ENCODE assay signal across 8 cellular contexts in the genomic region with DNA sequence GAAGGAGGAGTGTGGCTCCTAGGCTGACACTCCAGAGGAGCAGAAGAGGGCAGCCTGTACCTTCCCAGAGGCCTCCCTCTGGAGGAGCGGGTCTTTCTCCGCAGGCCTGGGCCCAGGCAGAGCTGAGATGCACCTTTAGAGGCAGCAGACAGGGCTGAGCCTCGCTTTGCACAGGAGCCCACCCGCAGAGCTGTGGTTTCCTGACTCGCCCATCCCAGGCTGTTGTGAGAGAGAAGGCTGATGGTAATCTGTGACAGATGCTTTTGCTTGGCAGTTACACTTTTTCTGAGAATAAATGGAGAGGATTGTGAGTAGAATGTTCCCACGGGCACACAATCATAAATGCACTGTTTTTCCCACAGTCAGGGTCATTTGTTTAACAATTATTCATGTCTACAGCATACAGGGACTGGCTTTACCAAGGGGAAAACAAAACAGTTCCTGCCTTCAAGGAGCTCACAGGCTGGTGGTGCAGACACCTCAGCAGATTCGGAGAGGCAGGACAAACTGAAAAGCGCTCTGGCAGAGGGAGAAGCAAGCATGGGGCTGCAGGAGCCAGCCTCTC. TPM values are rescaled to one million over a fixed set of nuclear protein-coding genes. Genes with fewer than 3 reads are reported as not detected.
A peak's percentile ranks its signal among the peaks of the same experiment; 100 is the strongest.
DNase-seq lines count a peak whose midpoint lies in the region; ATAC-seq and TF ChIP-seq lines count a peak whose summit lies in the region.

No MANE protein-coding gene starts in this region.

- H3K27me3 ChIP-seq in BLaER1 (no peaks in the 10 kb centered on the region), esophagus squamous epithelium (no peaks in the 10 kb centered on the region)

- H3K4me1 ChIP-seq in BLaER1 (peaks cover 91% of the 10 kb centered on the region), esophagus squamous epithelium (peaks cover 6 to 78% (median 8%) of the 10 kb centered on the region in 3 donors)

- peak; percentile 75 for DNase-seq in NCI-H2107 treated with DMSO at 0.1 percent for 48 hours (lab: John Stamatoyannopoulos, UW; ENCODE audit: unreplicated experiment)
- peak; percentile 86 for DNase-seq in activated CD8-positive, alpha-beta memory T cell treated with anti-CD3 and anti-CD28 coated beads, Interleukin-2, amount 50 U/mL, for 48 hours
- DNase-seq in esophagus squamous epithelium (lab: John Stamatoyannopoulos, UW) = no peak
- DNase-seq in stimulated activated CD4-positive, alpha-beta T cell treated with anti-CD3 and anti-CD28 coated beads, Interleukin-2, amount 100 ng/mL, for 4 hours (ENCODE audit: low read depth) = peak; percentile 59
- no peak for DNase-seq in GM19240 (ENCODE audit: insufficient read length, low spot score)
- DNase-seq in NCI-H1417 treated with DMSO at 0.1 percent for 48 hours (lab: John Stamatoyannopoulos, UW) = no peak

- no peak for TF ChIP-seq POLR2A in esophagus squamous epithelium (IDR thresholded peaks at IDR 0.05)

- H3K36me3 ChIP-seq in BLaER1 = peaks cover 25% of the 10 kb centered on the region
- H3K36me3 ChIP-seq in esophagus squamous epithelium = no peaks in the 10 kb centered on the region

- intact Hi-C loops in esophagus squamous epithelium (cut with DNase I) = no loop called here

- TF ChIP-seq CTCF in esophagus squamous epithelium (IDR thresholded peaks at IDR 0.05) = no peak

- H3K4me3 ChIP-seq in BLaER1 (no peak overlapping the region), esophagus squamous epithelium (no peak overlapping the region)

- peaks cover 100% of the 10 kb centered on the region for H4K20me1 ChIP-seq in BLaER1

- WGBS in esophagus squamous epithelium, 2 donors = 48 to 66% methylated on average over 5 to 7 of the region's 8 CpGs

- H3K4me2 ChIP-seq in BLaER1 = peak overlapping the region; percentile 85

- H3K9ac ChIP-seq in BLaER1 = peak overlapping the region; percentile 56; the same call in 1 of the 2 replicates

- H3K27ac ChIP-seq in BLaER1 = peak overlapping the region; percentile 54
- H3K27ac ChIP-seq in esophagus squamous epithelium = peak overlapping the region in 3 of 4 donors; percentile 7 to 50 (median 41)

- peak; percentile 76 for ATAC-seq in GM21825 (IDR thresholded peaks at IDR 0.05; ENCODE audit: unreplicated experiment)

- H3K9me3 ChIP-seq in BLaER1 (no peaks in the 10 kb centered on the region), esophagus squamous epithelium (no peaks in the 10 kb centered on the region)

RNA-seq across cellular contexts. Expression of a gene that starts 13.9 kb away (rescaled TPM):
- 10 to 100 TPM; 20.0 to 61.2 (median 25.8) TPM for total RNA-seq in esophagus squamous epithelium

Comparison
In these comparisons a context has a peak if more than half of its experiments do, and no peak if none do; other contexts are left out.
1. DNase-seq: peak in NCI-H2107 treated with DMSO at 0.1 percent for 48 hours (single experiment), activated CD8-positive, alpha-beta memory T cell treated with anti-CD3 and anti-CD28 coated beads, Interleukin-2, amount 50 U/mL, for 48 hours (single experiment) and stimulated activated CD4-positive, alpha-beta T cell treated with anti-CD3 and anti-CD28 coated beads, Interleukin-2, amount 100 ng/mL, for 4 hours (single experiment); none in esophagus squamous epithelium (single experiment), GM19240 (single experiment) and NCI-H1417 treated with DMSO at 0.1 percent for 48 hours (single experiment).